1 cellular context compared by ENCODE assay signal in genomic region chr2:228731517-228731916, GRCh38.
TF ChIP-seq lines count a peak whose summit lies in the region.

No MANE protein-coding gene starts in this region.

TF ChIP-seq in HepG2, 621 proteins besides CTCF, POLR2A, EP300 and RAD21 (continued from another document):
- no peak for TF ChIP-seq PHF20 (CRISPR knock-in tag; IDR thresholded peaks at IDR 0.05)
- TF ChIP-seq ZFAT (CRISPR knock-in tag; conservative IDR thresholded peaks at IDR 0.05), result no peak
TF ChIP-seq in HepG2: peak in this region for 0.
